1 cellular context compared by ENCODE assay signal in genomic region chr6:26537160-26537845, GRCh38.
TF ChIP-seq lines count a peak whose summit lies in the region.

No MANE protein-coding gene starts in this region.

TF ChIP-seq in IMR-90, 13 proteins besides CTCF, POLR2A, EP300 and RAD21 (continued from another document):
- TF ChIP-seq, protein P1, sequence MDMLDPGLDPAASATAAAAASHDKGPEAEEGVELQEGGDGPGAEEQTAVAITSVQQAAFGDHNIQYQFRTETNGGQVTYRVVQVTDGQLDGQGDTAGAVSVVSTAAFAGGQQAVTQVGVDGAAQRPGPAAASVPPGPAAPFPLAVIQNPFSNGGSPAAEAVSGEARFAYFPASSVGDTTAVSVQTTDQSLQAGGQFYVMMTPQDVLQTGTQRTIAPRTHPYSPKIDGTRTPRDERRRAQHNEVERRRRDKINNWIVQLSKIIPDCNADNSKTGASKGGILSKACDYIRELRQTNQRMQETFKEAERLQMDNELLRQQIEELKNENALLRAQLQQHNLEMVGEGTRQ (IDR thresholded peaks at IDR 0.05; ENCODE audit: low read depth, low read length), result peak; percentile 86
- TF ChIP-seq MAFK (IDR thresholded peaks at IDR 0.05; ENCODE audit: low read depth, low read length) (no peak), FOS (IDR thresholded peaks at IDR 0.05; ENCODE audit: low read depth, low read length) (peak; percentile 72), CEBPB (IDR thresholded peaks at IDR 0.05; ENCODE audit: low read depth, low read length) (peak; percentile 90), SMC3 (IDR thresholded peaks at IDR 0.05; ENCODE audit: low read depth, low read length) (peak; percentile 18), RFX5 (IDR thresholded peaks at IDR 0.05; ENCODE audit: low read depth, low read length) (no peak), MAZ (IDR thresholded peaks at IDR 0.05; ENCODE audit: borderline replicate concordance, low read depth, low read length) (peak; percentile 31; the same call in 1 of the 2 replicates), MXI1 (IDR thresholded peaks at IDR 0.05; ENCODE audit: borderline replicate concordance, low read depth, low read length) (peak; percentile 62; the same call in 1 of the 2 replicates), ELK1 (IDR thresholded peaks at IDR 0.05; ENCODE audit: borderline replicate concordance, low read depth, low read length) (no peak), BHLHE40 (IDR thresholded peaks at IDR 0.05; ENCODE audit: low read depth, low read length) (no peak), NFE2L2 (IDR thresholded peaks at IDR 0.05; ENCODE audit: low read depth, low read length) (no peak), CHD1 (IDR thresholded peaks at IDR 0.05; ENCODE audit: low read depth, low read length) (no peak)
